In the genomic region with DNA sequence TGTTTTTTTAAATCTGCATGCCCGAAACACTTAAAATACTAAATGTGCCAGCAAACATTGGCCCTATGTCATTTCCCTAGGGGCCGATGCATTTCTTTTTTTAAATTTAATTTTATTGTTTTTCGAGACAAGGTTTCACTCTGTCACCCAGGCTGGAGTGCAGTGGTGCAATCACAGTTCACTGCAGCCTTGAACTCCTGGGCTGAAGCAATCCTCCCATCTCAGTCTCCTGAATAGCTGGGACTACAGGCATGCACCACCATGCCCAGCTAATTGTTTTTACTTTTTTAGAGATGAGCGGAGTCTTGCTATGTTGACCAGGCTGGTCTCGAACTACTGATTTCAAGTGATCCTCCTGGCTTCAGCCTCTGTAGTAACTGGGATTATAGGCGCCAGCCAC, we compare ENCODE assay signal across 23 cellular contexts. TPM values are rescaled to one million over a fixed set of nuclear protein-coding genes. Genes with fewer than 3 reads are reported as not detected.
A peak's percentile ranks its signal among the peaks of the same experiment; 100 is the strongest.
DNase-seq lines count a peak whose midpoint lies in the region; ATAC-seq and TF ChIP-seq lines count a peak whose summit lies in the region.
"Had no signal": no experiment of that assay in that cellular context is flagged by ENCODE, and none has a peak within 500 bp of the region (broad histone marks: within the 10 kb centered on the region; RNA-seq: fewer than 3 reads in every experiment).

No MANE protein-coding gene starts in this region.

- TF ChIP-seq POLR2A in adrenal gland (IDR thresholded peaks at IDR 0.05) (no peak), thyroid gland (IDR thresholded peaks at IDR 0.05) (no peak)

- peak overlapping the region in 1 of 5 donors; percentile 31 for H3K27ac ChIP-seq in adrenal gland
- H3K27ac ChIP-seq in liver (ENCODE audit: low read depth in 1 of 2, low read length in 2 of 2) = no peak overlapping the region
- H3K27ac ChIP-seq in thyroid gland = no peak overlapping the region
- H3K27ac ChIP-seq: 22Rv1; A549; BLaER1 treated with 17β-estradiol and CSF1 and Interleukin-3, amounts not matched to agents 10 nM and 100 nM; C4-2B had no signal

- peak in 1 of 2 donors; percentile 41 for TF ChIP-seq RAD21 in liver (IDR thresholded peaks at IDR 0.05)

- 75 to 79% (median 76%) methylated on average over 6 of the region's 6 CpGs for WGBS in adrenal gland, 4 donors
- whole genome bisulfite sequencing in liver = 74% methylated on average over 6 of the region's 6 CpGs
- 87 to 89% methylated on average over 6 of the region's 6 CpGs for WGBS in thyroid gland, 2 donors

- DNase-seq in adrenal gland = peak in 6 of 7 donors; percentile 22 to 77 (median 49)
- no peak for DNase-seq in left lobe of liver (ENCODE audit: low spot score)
- no peak for DNase-seq in stimulated activated CD8-positive, alpha-beta memory T cell treated with anti-CD3 and anti-CD28 coated beads, Interleukin-4, amount 100 ng/mL, for 48 hours
- no peak for DNase-seq in thyroid gland
- DNase-seq: AML-193; CD4-positive, alpha-beta T cell; CD8-positive, alpha-beta memory T cell; COR-L47; DMS 273 treated with DMSO at 0.1 percent for 48 hours; DMS153; DMS53; DMS79; DND-41; EL; GDM1 had no signal

- H3K4me3 ChIP-seq in adrenal gland = no peak overlapping the region
- no peak overlapping the region for H3K4me3 ChIP-seq in liver (ENCODE audit: low read depth in 1 of 3, low read length in 3 of 3)
- no peak overlapping the region for H3K4me3 ChIP-seq in thyroid gland (replicated peaks in 1 of 3)
- H3K4me3 ChIP-seq: A549; BLaER1 treated with 17β-estradiol and CSF1 and Interleukin-3, amounts not matched to agents 10 nM and 100 nM; GM12878 had no signal

- H3K9ac ChIP-seq in liver (ENCODE audit: low read depth in 1 of 2, low read length in 2 of 2) = no peak overlapping the region
- H3K9ac ChIP-seq: BLaER1 treated with 17β-estradiol and CSF1 and Interleukin-3, amounts not matched to agents 10 nM and 100 nM had no signal

- H3K27me3 ChIP-seq in adrenal gland (no peaks in the 10 kb centered on the region), liver (ENCODE audit: control insufficient read depth in 4 of 4, insufficient read depth in 4 of 4, low read length in 3 of 4) (no peaks in the 10 kb centered on the region), thyroid gland (no peaks in the 10 kb centered on the region)
- H3K27me3 ChIP-seq: BLaER1 treated with 17β-estradiol and CSF1 and Interleukin-3, amounts not matched to agents 10 nM and 100 nM had no signal

- intact Hi-C loops in adrenal gland (cut with DNase I) = no loop called here
- intact Hi-C loops in thyroid gland (cut with DNase I) = no loop called here

- peaks cover 0 to 65% of the 10 kb centered on the region in 2 donors for H3K36me3 ChIP-seq in adrenal gland (replicated peaks in 1 of 2)
- peaks cover 10 to 39% (median 34%) of the 10 kb centered on the region in 4 donors for H3K36me3 ChIP-seq in liver (ENCODE audit: control insufficient read depth in 4 of 4, insufficient read depth in 3 of 4, low read depth in 1 of 4, low read length in 3 of 4)
- H3K36me3 ChIP-seq in thyroid gland = peaks cover 13 to 20% of the 10 kb centered on the region in 2 donors

- TF ChIP-seq CTCF in adrenal gland (IDR thresholded peaks at IDR 0.05) = no peak
- no peak for TF ChIP-seq CTCF in liver (IDR thresholded peaks at IDR 0.05; ENCODE audit: low read depth, low read length, missing input control)
- no peak for TF ChIP-seq CTCF in thyroid gland (IDR thresholded peaks at IDR 0.05)

- ATAC-seq in left lobe of liver = peak; percentile 53
- ATAC-seq: A549, GM12878 had no signal

- H3K9me3 ChIP-seq in adrenal gland (replicated peaks in 1 of 3) (no peaks in the 10 kb centered on the region), liver (ENCODE audit: control insufficient read depth in 4 of 4, low read length in 3 of 4) (no peaks in the 10 kb centered on the region), thyroid gland (no peaks in the 10 kb centered on the region)
- H3K9me3 ChIP-seq: A549; BLaER1 treated with 17β-estradiol and CSF1 and Interleukin-3, amounts not matched to agents 10 nM and 100 nM had no signal

- H3K4me1 ChIP-seq in adrenal gland (replicated peaks in 1 of 2) = peaks cover 0 to 22% of the 10 kb centered on the region in 2 donors
- H3K4me1 ChIP-seq in liver (ENCODE audit: control insufficient read depth in 4 of 4, insufficient read depth in 4 of 4, low read length in 3 of 4) = peaks cover 0 to 46% (median 13%) of the 10 kb centered on the region in 4 donors
- peaks cover 9 to 18% of the 10 kb centered on the region in 2 donors for H3K4me1 ChIP-seq in thyroid gland
- H3K4me1 ChIP-seq: A549 had no signal

TF ChIP-seq in liver, 16 proteins besides CTCF, POLR2A, EP300 and RAD21:
- TF ChIP-seq FOXA2 (IDR thresholded peaks at IDR 0.05) (no peak), HNF4A (conservative IDR thresholded peaks at IDR 0.05) (peak; percentile 36 to 58), RXRA (IDR thresholded peaks at IDR 0.05) (peak; percentile 63 to 75)
TF ChIP-seq in liver: peak in this region for 2.

RNA-seq across cellular contexts. Expression of gene PARP9, which starts 5.5 kb away (rescaled TPM):
- total RNA-seq in adrenal gland = 10 to 100 TPM; 20.8 to 65.9 (median 43.4) TPM
- 10 to 100 TPM; 29.5 to 70.5 (median 32.3) TPM for polyA plus RNA-seq in adrenal gland
- 39.0 TPM for total RNA-seq in left lobe of liver
- 10 to 100 TPM; 39.3 to 74.0 TPM for total RNA-seq in liver
- polyA plus RNA-seq in liver = 10 to 100 TPM; 34.8 to 58.6 TPM
- 10 to 100 TPM; 22.9 to 34.0 (median 31.5) TPM for total RNA-seq in thyroid gland

RNA-seq across cellular contexts. Expression of gene DTX3L, which starts 5.5 kb away (rescaled TPM):
- total RNA-seq in adrenal gland (10 to 100 TPM; 18.8 to 46.6 (median 31.8) TPM), left lobe of liver (31.1 TPM), liver (10 to 100 TPM; 29.4 to 44.5 TPM), thyroid gland (10 to 100 TPM; 21.1 to 32.1 (median 26.5) TPM)
- polyA plus RNA-seq in adrenal gland (10 to 100 TPM in 1 of 3 donors, 1 to 10 TPM in 2; 6.0 to 25.4 (median 8.0) TPM), liver (10 to 100 TPM; 16.9 to 17.6 TPM)

RNA-seq across cellular contexts. Expression of gene PARP15, which starts 18.8 kb away (rescaled TPM):
- 1 to 10 TPM in 5 of 8 donors, under 1 TPM in 3; 0.12 to 2.9 (median 1.4) TPM for total RNA-seq in adrenal gland
- 1 to 10 TPM; 1.0 to 4.3 (median 1.3) TPM for polyA plus RNA-seq in adrenal gland
- total RNA-seq in left lobe of liver = 1.0 TPM
- total RNA-seq in liver = 1 to 10 TPM; 2.8 to 3.3 TPM
- polyA plus RNA-seq in liver = 1 to 10 TPM in 1 of 2 donors, under 1 TPM in 1; 0.28 to 2.1 TPM
- total RNA-seq in thyroid gland = 1 to 10 TPM; 1.2 to 2.3 (median 1.6) TPM
- total RNA-seq: A172, G401 had no signal

RNA-seq across cellular contexts. Expression of gene KPNA1, which starts 43.9 kb away (rescaled TPM):
- total RNA-seq in adrenal gland (100 to 1,000 TPM in 1 of 8 donors, 10 to 100 TPM in 7; 29.3 to 164 (median 49.7) TPM), left lobe of liver (47.1 TPM), liver (10 to 100 TPM; 23.7 to 42.0 TPM), thyroid gland (10 to 100 TPM; 33.8 to 61.8 (median 40.9) TPM)
- polyA plus RNA-seq in adrenal gland (100 to 1,000 TPM in 1 of 3 donors, 10 to 100 TPM in 2; 12.1 to 123 (median 14.7) TPM), liver (10 to 100 TPM; 20.7 to 23.3 TPM)

Comparison
In these comparisons a context has a peak if more than half of its experiments do, and no peak if none do; other contexts are left out.
1. DNase-seq: peak in adrenal gland (6 of 7); none in left lobe of liver (single experiment), stimulated activated CD8-positive, alpha-beta memory T cell treated with anti-CD3 and anti-CD28 coated beads, Interleukin-4, amount 100 ng/mL, for 48 hours (single experiment) and thyroid gland (0 of 2).